In the genomic region with DNA sequence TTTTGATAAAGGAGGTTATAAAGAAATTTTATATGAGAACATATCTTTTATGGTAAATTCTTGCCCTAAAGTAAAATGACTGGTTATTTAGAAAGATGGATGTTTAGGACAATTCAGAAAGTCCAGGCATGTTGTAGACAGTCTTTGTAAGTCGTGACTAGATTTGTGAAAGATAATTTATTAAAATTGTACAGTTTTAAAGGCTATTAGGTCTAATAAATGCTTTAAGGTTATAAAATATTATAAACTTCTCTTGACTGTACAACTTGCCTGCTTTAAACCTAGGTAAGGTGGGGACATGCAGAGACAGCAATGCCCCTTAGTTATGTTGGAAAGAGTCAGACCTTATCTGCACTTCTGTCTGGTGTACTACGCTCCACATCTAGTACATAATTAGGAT, we compare ENCODE assay signal across 37 cellular contexts.
"Had no signal": no experiment of that assay in that cellular context is flagged by ENCODE, and none has a peak within 500 bp of the region (broad histone marks: within the 10 kb centered on the region; RNA-seq: fewer than 3 reads in every experiment).

No MANE protein-coding gene starts in this region.

- H3K4me1 ChIP-seq: adrenal gland, body of pancreas had no signal

- ATAC-seq: activated CD8-positive, alpha-beta T cell treated with anti-CD3 and anti-CD28 coated beads for 36 hours; activated naive CD4-positive, alpha-beta T cell treated with anti-CD3 and anti-CD28 coated beads, Interleukin-2, amount 50 U/mL, for 72 hours; activated T-cell treated with anti-CD3 and anti-CD28 coated beads, Interleukin-2, amount 50 U/mL, for 4 hours; activated T-cell treated with anti-CD3 and anti-CD28 coated beads, Interleukin-2, amount 50 U/mL, for 72 hours; activated T-helper 17 cell treated with anti-CD3 and anti-CD28 coated beads, Interleukin-2, amount 50 U/mL, for 72 hours; body of pancreas had no signal

- H3K27me3 ChIP-seq: adrenal gland, body of pancreas, brain microvascular endothelial cell, cardiac muscle cell had no signal

- DNase-seq: activated B cell treated with CpG ODN at 0.5 μM for 24 hours; activated CD4-positive, alpha-beta memory T cell treated with anti-CD3 and anti-CD28 coated beads for 36 hours; activated CD4-positive, alpha-beta T cell treated with anti-CD3 and anti-CD28 coated beads for 4 hours; activated CD4-positive, alpha-beta T cell treated with anti-CD3 and anti-CD28 coated beads, Interleukin-2, amount 10 ng/mL, durations not matched to agents 24 days and 14 days; activated CD4-positive, alpha-beta T cell treated with anti-CD3 and anti-CD28 coated beads, Interleukin-2, amount 50 U/mL, for 1 hour; activated CD4-positive, alpha-beta T cell treated with anti-CD3 and anti-CD28 coated beads, Interleukin-2, amount 50 U/mL, for 4 hours; activated CD4-positive, CD25-positive, alpha-beta regulatory T cell treated with anti-CD3 and anti-CD28 coated beads, Interleukin-2, amount 50 U/mL, for 72 hours; activated CD8-positive, alpha-beta memory T cell treated with anti-CD3 and anti-CD28 coated beads, Interleukin-2, amount 50 U/mL, for 4 hours; activated CD8-positive, alpha-beta T cell treated with anti-CD3 and anti-CD28 coated beads for 36 hours; activated effector memory CD4-positive, alpha-beta T cell treated with anti-CD3 and anti-CD28 coated beads, Interleukin-2, amount 50 U/mL, for 16 hours; activated gamma-delta T cell treated with Interleukin-2 at 50 U/mL for 16 hours; activated naive CD4-positive, alpha-beta T cell; activated naive CD4-positive, alpha-beta T cell treated with anti-CD3 and anti-CD28 coated beads for 36 hours; activated naive CD4-positive, alpha-beta T cell treated with anti-CD3 and anti-CD28 coated beads, Interleukin-2, amount 50 U/mL, for 16 hours; activated naive CD8-positive, alpha-beta T cell treated with anti-CD3 and anti-CD28 coated beads for 36 hours; activated T-cell treated with anti-CD3 and anti-CD28 coated beads for 4 hours; activated T-cell treated with anti-CD3 and anti-CD28 coated beads, Interleukin-2, amount 50 U/mL, for 1 hour; activated T-cell treated with anti-CD3 and anti-CD28 coated beads, Interleukin-2, amount 50 U/mL, for 4 hours; activated T-cell treated with anti-CD3 and anti-CD28 coated beads, Interleukin-2, amount 50 U/mL, for 72 hours; adrenal gland; amniotic stem cell; aorta; body of pancreas; brain microvascular endothelial cell; caudate nucleus; cerebellar nuclear complex; T-helper 1 cell; T-helper 2 cell; T-helper 9 cell had no signal

- H3K36me3 Mint-ChIP-seq: activated CD4-positive, alpha-beta memory T cell treated with anti-CD3 and anti-CD28 coated beads for 36 hours; activated naive CD8-positive, alpha-beta T cell treated with anti-CD3 and anti-CD28 coated beads for 36 hours had no signal

- H3K4me3 ChIP-seq: adrenal gland, body of pancreas, cardiac muscle cell had no signal

- H3K9me3 ChIP-seq: adrenal gland had no signal

- H3K27me3 Mint-ChIP-seq: activated B cell treated with CpG ODN at 0.5 μM for 24 hours; activated CD4-positive, alpha-beta memory T cell treated with anti-CD3 and anti-CD28 coated beads for 36 hours; activated CD4-positive, alpha-beta T cell treated with anti-CD3 and anti-CD28 coated beads, Interleukin-2, amount 10 ng/mL, durations not matched to agents 24 days and 14 days; activated CD8-positive, alpha-beta T cell treated with anti-CD3 and anti-CD28 coated beads for 36 hours; activated naive CD8-positive, alpha-beta T cell treated with anti-CD3 and anti-CD28 coated beads for 36 hours; activated T-helper 17 cell treated with anti-CD3 and anti-CD28 coated beads, Interleukin-2, amount 50 U/mL, for 72 hours; central memory CD8-positive, alpha-beta T cell had no signal

- H3K4me3 Mint-ChIP-seq: activated B cell treated with CpG ODN at 0.5 μM for 24 hours; activated CD4-positive, alpha-beta memory T cell treated with anti-CD3 and anti-CD28 coated beads for 36 hours; activated CD4-positive, alpha-beta T cell treated with anti-CD3 and anti-CD28 coated beads, Interleukin-2, amount 10 ng/mL, durations not matched to agents 24 days and 14 days; activated CD8-positive, alpha-beta T cell treated with anti-CD3 and anti-CD28 coated beads for 36 hours; activated naive CD4-positive, alpha-beta T cell treated with anti-CD3 and anti-CD28 coated beads for 36 hours; activated naive CD8-positive, alpha-beta T cell treated with anti-CD3 and anti-CD28 coated beads for 36 hours; activated T-cell treated with anti-CD3 and anti-CD28 coated beads, Interleukin-2, amount 50 U/mL, for 4 hours; activated T-cell treated with anti-CD3 and anti-CD28 coated beads, Interleukin-2, amount 50 U/mL, for 72 hours; activated T-helper 1 cell treated with anti-CD3 and anti-CD28 coated beads, Interleukin-12 subunit alpha, Interleukin-12 subunit beta, Interleukin-2, Interleukin-4 antibody, amounts not matched to agents 30 ng/mL and 10 ng/mL and 1 ng/mL, durations not matched to agents 14 hours and 24 hours and 36 hours; activated T-helper 17 cell treated with anti-CD3 and anti-CD28 coated beads, Interleukin-2, amount 50 U/mL, for 72 hours; central memory CD8-positive, alpha-beta T cell; T-helper 1 cell treated with Interleukin-12 subunit alpha and Interleukin-12 subunit beta and Interleukin-4 antibody, amounts not matched to agents 30 μg/mL and 1 μg/mL, for 36 hours; T-helper 2 cell treated with Interferon-gamma antibody and Interleukin-4, amounts not matched to agents 5 μg/mL and 100 μg/mL, for 36 hours had no signal

- H3K4me1 Mint-ChIP-seq: activated B cell treated with CpG ODN at 0.5 μM for 24 hours; activated CD4-positive, alpha-beta T cell treated with anti-CD3 and anti-CD28 coated beads, Interleukin-2, amount 10 ng/mL, durations not matched to agents 24 days and 14 days; activated naive CD8-positive, alpha-beta T cell treated with anti-CD3 and anti-CD28 coated beads for 36 hours; activated T-helper 17 cell treated with anti-CD3 and anti-CD28 coated beads, Interleukin-2, amount 50 U/mL, for 72 hours; central memory CD8-positive, alpha-beta T cell had no signal

- H3K27ac ChIP-seq: adrenal gland, body of pancreas, brain microvascular endothelial cell, cardiac muscle cell, VCaP had no signal

- H3K36me3 ChIP-seq: adrenal gland, brain microvascular endothelial cell, cardiac muscle cell had no signal

- H3K27ac Mint-ChIP-seq: activated B cell treated with CpG ODN at 0.5 μM for 24 hours; activated CD4-positive, alpha-beta memory T cell treated with anti-CD3 and anti-CD28 coated beads for 36 hours; activated CD4-positive, alpha-beta T cell treated with anti-CD3 and anti-CD28 coated beads, Interleukin-2, amount 10 ng/mL, durations not matched to agents 24 days and 14 days; activated CD8-positive, alpha-beta T cell treated with anti-CD3 and anti-CD28 coated beads for 36 hours; activated naive CD4-positive, alpha-beta T cell treated with anti-CD3 and anti-CD28 coated beads for 36 hours; activated naive CD4-positive, alpha-beta T cell treated with anti-CD3 and anti-CD28 coated beads, Interleukin-2, amount 50 U/mL, for 72 hours; activated naive CD8-positive, alpha-beta T cell treated with anti-CD3 and anti-CD28 coated beads for 36 hours; activated T-cell treated with anti-CD3 and anti-CD28 coated beads, Interleukin-2, amount 50 U/mL, for 72 hours; activated T-helper 1 cell treated with anti-CD3 and anti-CD28 coated beads, Interleukin-12 subunit alpha, Interleukin-12 subunit beta, Interleukin-2, Interleukin-4 antibody, amounts not matched to agents 30 ng/mL and 10 ng/mL and 1 ng/mL, durations not matched to agents 14 hours and 24 hours and 36 hours; activated T-helper 17 cell treated with anti-CD3 and anti-CD28 coated beads, Interleukin-2, amount 50 U/mL, for 72 hours; T-helper 1 cell treated with Interleukin-12 subunit alpha and Interleukin-12 subunit beta and Interleukin-4 antibody, amounts not matched to agents 30 μg/mL and 1 μg/mL, for 36 hours; T-helper 2 cell treated with Interferon-gamma antibody and Interleukin-4, amounts not matched to agents 5 μg/mL and 100 μg/mL, for 36 hours had no signal
